ENCODE assay signal across 16 cellular contexts in genomic region chr15:93196136-93196670, GRCh38.
"Had no signal": no experiment of that assay in that cellular context is flagged by ENCODE, and none has a peak within 500 bp of the region (broad histone marks: within the 10 kb centered on the region; RNA-seq: fewer than 3 reads in every experiment).

No MANE protein-coding gene starts in this region.

- DNase-seq: activated CD4-positive, alpha-beta memory T cell treated with anti-CD3 and anti-CD28 coated beads for 36 hours; activated T-cell treated with anti-CD3 and anti-CD28 coated beads for 4 hours; amygdala; dermis blood vessel endothelial cell; effector memory CD4-positive, alpha-beta T cell; foreskin keratinocyte; hypothalamus; left lung; mucosa of descending colon; naive B cell; psoas muscle; right cardiac atrium had no signal

- H3K36me3 ChIP-seq: left lung, tibial nerve, vagina had no signal

- H3K4me3 ChIP-seq: left lung, mucosa of descending colon, psoas muscle, skin epidermis, tibial nerve, vagina had no signal

- H3K27ac ChIP-seq: foreskin keratinocyte, left lung, psoas muscle, skin epidermis, tibial nerve, vagina had no signal

- H3K9me3 ChIP-seq: mucosa of descending colon, vagina had no signal

- FAIRE-seq: TTC549 had no signal

- ATAC-seq: foreskin keratinocyte, left lung, mucosa of descending colon, psoas muscle, right cardiac atrium had no signal

- H3K4me1 ChIP-seq: foreskin keratinocyte, left lung, psoas muscle, vagina had no signal

- H3K27me3 ChIP-seq: foreskin keratinocyte, tibial nerve, vagina had no signal
